9 cellular contexts compared by ENCODE assay signal in the genomic region with DNA sequence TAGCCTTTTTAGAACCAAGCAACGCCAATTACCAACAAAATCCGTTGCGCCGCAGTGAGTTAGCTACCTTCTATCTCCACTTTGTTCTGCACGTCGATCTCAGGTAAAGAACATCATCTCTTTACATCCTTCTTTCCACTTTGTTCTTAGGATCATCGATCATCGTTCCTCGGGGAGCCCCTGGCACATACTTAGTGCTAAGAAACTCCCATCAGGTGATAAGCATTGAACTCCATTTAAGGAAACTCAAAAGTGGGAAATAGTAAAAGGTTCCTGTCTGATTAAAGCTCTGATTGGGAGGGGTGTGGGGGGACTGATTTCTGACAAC.
DNase-seq lines count a peak whose midpoint lies in the region; ATAC-seq and TF ChIP-seq lines count a peak whose summit lies in the region.
"Had no signal": no experiment of that assay in that cellular context is flagged by ENCODE, and none has a peak within 500 bp of the region (broad histone marks: within the 10 kb centered on the region; RNA-seq: fewer than 3 reads in every experiment).

No MANE protein-coding gene starts in this region.

- peaks cover 19% of the 10 kb centered on the region for H3K9me3 Mint-ChIP-seq in activated CD4-positive, alpha-beta T cell treated with anti-CD3 and anti-CD28 coated beads for 36 hours (ENCODE audit: low read depth)

- H3K36me3 ChIP-seq in kidney epithelial cell (ENCODE audit: control insufficient read depth, insufficient read depth, low read length), result no peaks in the 10 kb centered on the region
- H3K36me3 ChIP-seq in subcutaneous abdominal adipose tissue (ENCODE audit: control insufficient read depth in 5 of 5, insufficient read depth in 5 of 5, low read length in 5 of 5), result peaks cover 0 to 2% (median 0%) of the 10 kb centered on the region in 5 donors
- H3K36me3 ChIP-seq: BLaER1 had no signal

- ATAC-seq in activated CD4-positive, alpha-beta T cell treated with anti-CD3 and anti-CD28 coated beads for 36 hours, result no peak
- ATAC-seq in foreskin keratinocyte, result no peak
- ATAC-seq in HG02623 (IDR thresholded peaks at IDR 0.05; ENCODE audit: unreplicated experiment), result no peak
- ATAC-seq in HG02870 (IDR thresholded peaks at IDR 0.05; ENCODE audit: unreplicated experiment), result no peak

- intact Hi-C loops in activated CD4-positive, alpha-beta T cell treated with anti-CD3 and anti-CD28 coated beads for 36 hours (cut with DNase I, micrococcal nuclease), result no loop called here

- H3K4me3 ChIP-seq in astrocyte of the cerebellum (ENCODE audit: low read depth, low read length) (peak overlapping the region; percentile 65), kidney epithelial cell (ENCODE audit: low read depth, low read length) (peak overlapping the region; percentile 57), subcutaneous abdominal adipose tissue (ENCODE audit: low read depth in 1 of 5, low read length in 5 of 5) (peak overlapping the region; percentile 84 to 95 (median 93))
- H3K4me3 ChIP-seq: BLaER1 had no signal

- peak overlapping the region in 1 of 5 donors; percentile 87 for H3K9ac ChIP-seq in subcutaneous abdominal adipose tissue (ENCODE audit: low read length in 5 of 5)
- H3K9ac ChIP-seq: BLaER1 had no signal

- H3K4me1 ChIP-seq in subcutaneous abdominal adipose tissue (ENCODE audit: control insufficient read depth in 5 of 5, insufficient read depth in 5 of 5, low read length in 5 of 5) (peaks cover 0 to 19% (median 14%) of the 10 kb centered on the region in 5 donors), foreskin keratinocyte (peaks cover 7% of the 10 kb centered on the region)
- H3K4me1 ChIP-seq: BLaER1 had no signal

- H3K27ac ChIP-seq in subcutaneous abdominal adipose tissue (ENCODE audit: low read depth, low read length) (no peak overlapping the region), foreskin keratinocyte (no peak overlapping the region)
- H3K27ac ChIP-seq: BLaER1 had no signal

- H3K27me3 ChIP-seq in kidney epithelial cell (ENCODE audit: control insufficient read depth, insufficient read depth, low read length), result no peaks in the 10 kb centered on the region
- no peaks in the 10 kb centered on the region for H3K27me3 ChIP-seq in subcutaneous abdominal adipose tissue (ENCODE audit: control insufficient read depth in 5 of 5, insufficient read depth in 4 of 5, low read length in 5 of 5)
- H3K27me3 ChIP-seq in foreskin keratinocyte, result no peaks in the 10 kb centered on the region
- H3K27me3 ChIP-seq: BLaER1 had no signal

- POLR2A ChIA-PET in activated CD4-positive, alpha-beta T cell treated with anti-CD3 and anti-CD28 coated beads for 36 hours (lab: Charles Lee), result no interaction called here

- H3K27me3 Mint-ChIP-seq in activated CD4-positive, alpha-beta T cell treated with anti-CD3 and anti-CD28 coated beads for 36 hours, result peaks cover 42% of the 10 kb centered on the region

- H3K9me3 ChIP-seq in subcutaneous abdominal adipose tissue (ENCODE audit: control insufficient read depth in 5 of 5, low read length in 5 of 5), result peaks cover 5 to 14% (median 10%) of the 10 kb centered on the region in 5 donors

- peak overlapping the region; percentile 67 for H3K4me3 Mint-ChIP-seq in activated CD4-positive, alpha-beta T cell treated with anti-CD3 and anti-CD28 coated beads for 36 hours

- no peak for DNase-seq in activated CD4-positive, alpha-beta T cell treated with anti-CD3 and anti-CD28 coated beads for 36 hours
- DNase-seq in activated CD4-positive, alpha-beta T cell treated with anti-CD3 and anti-CD28 coated beads, Interleukin-2, amount 50 U/mL, for 48 hours, result no peak
- DNase-seq in astrocyte of the cerebellum (ENCODE audit: low read depth) (no peak), kidney epithelial cell (ENCODE audit: low read depth) (no peak), foreskin keratinocyte (no peak)

- no peak overlapping the region for H3K27ac Mint-ChIP-seq in activated CD4-positive, alpha-beta T cell treated with anti-CD3 and anti-CD28 coated beads for 36 hours

- H3K4me1 Mint-ChIP-seq in activated CD4-positive, alpha-beta T cell treated with anti-CD3 and anti-CD28 coated beads for 36 hours, result peaks cover 9% of the 10 kb centered on the region

- TF ChIP-seq CTCF in astrocyte of the cerebellum (IDR thresholded peaks at IDR 0.05; ENCODE audit: low read depth, low read length, missing control alignments) (no peak), kidney epithelial cell (IDR thresholded peaks at IDR 0.05; ENCODE audit: insufficient read depth, low read length, poor library complexity, severe bottlenecking) (no peak), foreskin keratinocyte (conservative IDR thresholded peaks at IDR 0.05) (no peak)

- H3K36me3 Mint-ChIP-seq in activated CD4-positive, alpha-beta T cell treated with anti-CD3 and anti-CD28 coated beads for 36 hours (ENCODE audit: low read depth), result no peaks in the 10 kb centered on the region

- in situ Hi-C loops in astrocyte of the cerebellum (cut with HindIII; ENCODE audit: low sequenced_read_pairs), result no loop called here

- CTCF ChIA-PET in activated CD4-positive, alpha-beta T cell treated with anti-CD3 and anti-CD28 coated beads for 36 hours (lab: Charles Lee), result interaction anchor here (0.6 kb wide), 1 partner anchor 448 kb away, joined by 3 read pairs; no protein-coding TSS in a partner anchor
